In genomic region chr11:132941024-132941646, GRCh38 we compare ENCODE assay signal across 8 cellular contexts.
A peak's percentile ranks its signal among the peaks of the same experiment; 100 is the strongest.
DNase-seq lines count a peak whose midpoint lies in the region; ATAC-seq and TF ChIP-seq lines count a peak whose summit lies in the region.

No MANE protein-coding gene starts in this region.

- no peak overlapping the region for H2AFZ ChIP-seq in osteoblast (ENCODE audit: low read length)

- H3K9me3 Mint-ChIP-seq in natural killer cell = no peaks in the 10 kb centered on the region
- H3K9me3 Mint-ChIP-seq in natural killer cell treated with Interleukin-12 subunit alpha and Interleukin-12 subunit beta and Interleukin-15 and Interleukin-18, amount 100 ng/mL, for 72 hours = no peaks in the 10 kb centered on the region

- no peak overlapping the region for H3K4me2 ChIP-seq in osteoblast (ENCODE audit: insufficient read depth, low read length)

- H3K27me3 Mint-ChIP-seq in natural killer cell (ENCODE audit: low read depth in 2 of 2) = peaks cover 11 to 12% of the 10 kb centered on the region in 2 donors
- H3K27me3 Mint-ChIP-seq in natural killer cell treated with Interleukin-12 subunit alpha and Interleukin-12 subunit beta and Interleukin-15 and Interleukin-18, amount 100 ng/mL, for 72 hours = peaks cover 13 to 22% of the 10 kb centered on the region in 2 donors

- no peaks in the 10 kb centered on the region for H3K36me3 Mint-ChIP-seq in natural killer cell
- no peaks in the 10 kb centered on the region for H3K36me3 Mint-ChIP-seq in natural killer cell treated with Interleukin-12 subunit alpha and Interleukin-12 subunit beta and Interleukin-15 and Interleukin-18, amount 100 ng/mL, for 72 hours

- no peaks in the 10 kb centered on the region for H4K20me1 ChIP-seq in osteoblast (ENCODE audit: insufficient read depth, low read length)

- no peaks in the 10 kb centered on the region for H3K36me3 ChIP-seq in osteoblast (ENCODE audit: insufficient read depth, low read length)

- H3K4me1 ChIP-seq in osteoblast (ENCODE audit: insufficient read depth, low read length) = peaks cover 4% of the 10 kb centered on the region

- intact Hi-C loops in natural killer cell (cut with micrococcal nuclease) = no loop called here

- ATAC-seq in natural killer cell = no peak
- ATAC-seq in natural killer cell treated with Interleukin-12 subunit alpha and Interleukin-12 subunit beta and Interleukin-15 and Interleukin-18, amount 100 ng/mL, for 72 hours = no peak
- ATAC-seq in GM19023 (IDR thresholded peaks at IDR 0.05; ENCODE audit: unreplicated experiment) = no peak
- ATAC-seq in HG03025 (IDR thresholded peaks at IDR 0.05; ENCODE audit: low FRiP score, unreplicated experiment) = no peak
- no peak for ATAC-seq in HG03565 (IDR thresholded peaks at IDR 0.05; ENCODE audit: unreplicated experiment)

- no peak overlapping the region for H3K4me3 Mint-ChIP-seq in natural killer cell
- H3K4me3 Mint-ChIP-seq in natural killer cell treated with Interleukin-12 subunit alpha and Interleukin-12 subunit beta and Interleukin-15 and Interleukin-18, amount 100 ng/mL, for 72 hours = no peak overlapping the region

- TF ChIP-seq CTCF in natural killer cell (IDR thresholded peaks at IDR 0.05) (peak; percentile 68), osteoblast (IDR thresholded peaks at IDR 0.05; ENCODE audit: extremely low read depth, low read depth, low read length) (peak; percentile 92)

- H3K4me1 Mint-ChIP-seq in natural killer cell = no peaks in the 10 kb centered on the region
- H3K4me1 Mint-ChIP-seq in natural killer cell treated with Interleukin-12 subunit alpha and Interleukin-12 subunit beta and Interleukin-15 and Interleukin-18, amount 100 ng/mL, for 72 hours (ENCODE audit: low read depth in 2 of 2) = no peaks in the 10 kb centered on the region

- no peak overlapping the region for H3K4me3 ChIP-seq in osteoblast (ENCODE audit: insufficient read depth, low read length)

- H3K27me3 ChIP-seq in osteoblast (ENCODE audit: insufficient read depth, low read length) = peaks cover 10% of the 10 kb centered on the region

- DNase-seq in natural killer cell = no peak
- DNase-seq in natural killer cell treated with Interleukin-12 subunit alpha and Interleukin-12 subunit beta and Interleukin-15 and Interleukin-18, amount 100 ng/mL, for 72 hours (ENCODE audit: low spot score) = no peak
- DNase-seq in NCI-H460 (ENCODE audit: extremely low read depth, low read depth) = peak; percentile 23
- peak; percentile 56 for DNase-seq in dedifferentiated amniotic fluid mesenchymal stem cell (ENCODE audit: extremely low spot score)
- no peak for DNase-seq in osteoblast (ENCODE audit: insufficient read length, low spot score, missing footprints)

- H3K27ac ChIP-seq in osteoblast (ENCODE audit: low read depth, low read length) = no peak overlapping the region

- no peak overlapping the region for H3K27ac Mint-ChIP-seq in natural killer cell
- H3K27ac Mint-ChIP-seq in natural killer cell treated with Interleukin-12 subunit alpha and Interleukin-12 subunit beta and Interleukin-15 and Interleukin-18, amount 100 ng/mL, for 72 hours = no peak overlapping the region

- H3K9me3 ChIP-seq in osteoblast (ENCODE audit: low read depth, low read length) = no peaks in the 10 kb centered on the region

- H3K79me2 ChIP-seq in osteoblast (ENCODE audit: insufficient read depth, low read length) = no peaks in the 10 kb centered on the region

Comparison
In these comparisons a context has a peak if more than half of its experiments do, and no peak if none do; other contexts are left out.
1. DNase-seq: peak in NCI-H460 (single experiment) and dedifferentiated amniotic fluid mesenchymal stem cell (single experiment); none in natural killer cell (single experiment), natural killer cell treated with Interleukin-12 subunit alpha and Interleukin-12 subunit beta and Interleukin-15 and Interleukin-18, amount 100 ng/mL, for 72 hours (single experiment) and osteoblast (single experiment).